Comparison of ENCODE assay signal across 10 cellular contexts in the genomic region with DNA sequence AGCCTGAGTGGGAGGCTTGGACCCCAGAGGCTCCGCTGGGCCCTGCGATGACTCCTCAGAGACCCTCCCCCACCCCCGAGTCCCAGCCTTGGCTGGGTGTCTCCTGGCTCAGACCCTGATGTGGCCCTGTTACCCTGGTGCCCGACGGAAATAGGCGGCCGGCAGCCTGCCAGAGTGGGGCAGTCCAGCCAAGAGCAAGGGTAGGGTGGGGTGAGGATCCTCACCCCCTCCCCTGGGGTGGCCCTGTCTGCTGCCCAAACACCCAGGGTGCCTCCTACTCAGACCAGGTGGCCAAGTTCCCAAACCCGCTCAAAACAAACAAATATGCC. TPM values are rescaled to one million over a fixed set of nuclear protein-coding genes. Genes with fewer than 3 reads are reported as not detected.
A peak's percentile ranks its signal among the peaks of the same experiment; 100 is the strongest.
DNase-seq lines count a peak whose midpoint lies in the region; FAIRE-seq and TF ChIP-seq lines count a peak whose summit lies in the region.
"Had no signal": no experiment of that assay in that cellular context is flagged by ENCODE, and none has a peak within 500 bp of the region (broad histone marks: within the 10 kb centered on the region; RNA-seq: fewer than 3 reads in every experiment).

No MANE protein-coding gene starts in this region.

- H3K9me3 Mint-ChIP-seq in HFFc6 (no peaks in the 10 kb centered on the region), astrocyte (ENCODE audit: unreplicated experiment) (no peaks in the 10 kb centered on the region), immature natural killer cell (no peaks in the 10 kb centered on the region)
- H3K9me3 Mint-ChIP-seq: activated T-helper 2 cell treated with anti-CD3 and anti-CD28 coated beads, Interferon-gamma antibody, Interleukin-2, Interleukin-4, amounts not matched to agents 10 μg/mL and 5 μg/mL and 100 μg/mL, durations not matched to agents 14 hours and 24 hours and 36 hours had no signal

- H3K27ac Mint-ChIP-seq in HFFc6 (peak overlapping the region; percentile 66), astrocyte (ENCODE audit: unreplicated experiment) (no peak overlapping the region), immature natural killer cell (no peak overlapping the region)
- H3K27ac Mint-ChIP-seq: activated T-helper 2 cell treated with anti-CD3 and anti-CD28 coated beads, Interferon-gamma antibody, Interleukin-2, Interleukin-4, amounts not matched to agents 10 μg/mL and 5 μg/mL and 100 μg/mL, durations not matched to agents 14 hours and 24 hours and 36 hours had no signal

- peak overlapping the region; percentile 91 for H3K4me2 ChIP-seq in astrocyte (ENCODE audit: low read length)

- H3K4me1 ChIP-seq in astrocyte (ENCODE audit: insufficient read depth, low read length): peaks cover 51% of the 10 kb centered on the region
- H3K4me1 ChIP-seq in kidney (ENCODE audit: control insufficient read depth in 1 of 2, insufficient read depth in 1 of 2, low read depth in 1 of 2, low read length in 2 of 2): peaks cover 0 to 32% of the 10 kb centered on the region in 2 donors

- H3K79me2 ChIP-seq in astrocyte (ENCODE audit: insufficient read depth, low read length): peaks cover 68% of the 10 kb centered on the region

- H3K9me3 ChIP-seq in astrocyte (ENCODE audit: insufficient read depth, low read depth, low read length) (no peaks in the 10 kb centered on the region), kidney (ENCODE audit: control insufficient read depth in 1 of 2, low read length in 2 of 2) (no peaks in the 10 kb centered on the region)

- H2AFZ ChIP-seq in astrocyte (ENCODE audit: low read depth, low read length): peak overlapping the region; percentile 74

- H3K4me3 Mint-ChIP-seq in HFFc6 (peak overlapping the region; percentile 45; the same call in 1 of the 2 replicates), astrocyte (ENCODE audit: unreplicated experiment) (no peak overlapping the region), immature natural killer cell (no peak overlapping the region)

- H3K4me3 ChIP-seq in astrocyte (ENCODE audit: insufficient read depth, low read depth, low read length): peak overlapping the region; percentile 37
- H3K4me3 ChIP-seq in kidney (ENCODE audit: low read length in 2 of 2): no peak overlapping the region
- peak overlapping the region in 1 of 7 experiments; percentile 24 for H3K4me3 ChIP-seq in skin epidermis

- peak overlapping the region; percentile 65 for H3K9ac ChIP-seq in astrocyte (ENCODE audit: low read length)
- peak overlapping the region in 1 of 2 donors; percentile 46 for H3K9ac ChIP-seq in kidney (ENCODE audit: low read length in 2 of 2)

- intact Hi-C loops in kidney (cut with DNase I): no loop called here

- peaks cover 4% of the 10 kb centered on the region for H3K27me3 Mint-ChIP-seq in HFFc6 (ENCODE audit: insufficient read depth)
- no peaks in the 10 kb centered on the region for H3K27me3 Mint-ChIP-seq in astrocyte (ENCODE audit: low read depth, unreplicated experiment)
- peaks cover 0 to 11% (median 0%) of the 10 kb centered on the region in 3 donors for H3K27me3 Mint-ChIP-seq in immature natural killer cell (ENCODE audit: low read depth in 3 of 3)

- no peaks in the 10 kb centered on the region for H3K27me3 ChIP-seq in astrocyte (ENCODE audit: insufficient read depth, low read length)

- TF ChIP-seq POLR2A in GM12892 (IDR thresholded peaks at IDR 0.05; ENCODE audit: low read depth, low read length): no peak

- H3K36me3 ChIP-seq in astrocyte (ENCODE audit: insufficient read depth, low read length): no peaks in the 10 kb centered on the region
- no peaks in the 10 kb centered on the region for H3K36me3 ChIP-seq in kidney (ENCODE audit: control insufficient read depth in 1 of 2, insufficient read depth in 2 of 2, low read length in 2 of 2)

- peaks cover 43% of the 10 kb centered on the region for H3K4me1 Mint-ChIP-seq in HFFc6 (ENCODE audit: low read depth)
- peaks cover 42% of the 10 kb centered on the region for H3K4me1 Mint-ChIP-seq in astrocyte (ENCODE audit: low read depth, unreplicated experiment)
- H3K4me1 Mint-ChIP-seq in immature natural killer cell: peaks cover 29 to 42% of the 10 kb centered on the region in 2 donors

- no peak for FAIRE-seq in astrocyte (lab: Jason Lieb, UNC)
- FAIRE-seq in kidney (lab: Jason Lieb, UNC): no peak
- FAIRE-seq in GM12892 (lab: Jason Lieb, UNC): no peak

- H3K27ac ChIP-seq in astrocyte (ENCODE audit: low read depth, low read length) (no peak overlapping the region), kidney (ENCODE audit: low read depth in 2 of 2, low read length in 2 of 2) (no peak overlapping the region), skin epidermis (peak overlapping the region in 17 of 21 experiments; percentile 6 to 71 (median 45))

- H3K36me3 Mint-ChIP-seq in HFFc6 (ENCODE audit: low read depth): peaks cover 2% of the 10 kb centered on the region
- no peaks in the 10 kb centered on the region for H3K36me3 Mint-ChIP-seq in astrocyte (ENCODE audit: low read depth, unreplicated experiment)
- H3K36me3 Mint-ChIP-seq in immature natural killer cell: no peaks in the 10 kb centered on the region

- TF ChIP-seq CTCF in HFFc6 (IDR thresholded peaks at IDR 0.05): no peak
- TF ChIP-seq CTCF in astrocyte (IDR thresholded peaks at IDR 0.05; ENCODE audit: insufficient read depth, low read depth, low read length): no peak
- TF ChIP-seq CTCF in kidney (IDR thresholded peaks at IDR 0.05; ENCODE audit: borderline replicate concordance, extremely low read depth, insufficient read depth): no peak

- H4K20me1 ChIP-seq in astrocyte (ENCODE audit: insufficient read depth, low read length): peaks cover 20% of the 10 kb centered on the region

- DNase-seq in HFFc6 (no peak), astrocyte (ENCODE audit: low read depth) (no peak), kidney (peak; percentile 68), immature natural killer cell (no peak), KG1 (lab: John Stamatoyannopoulos, UW) (no peak), GM12892 (ENCODE audit: insufficient read length) (no peak), NCI-H1694 treated with DMSO at 0.1 percent for 48 hours (lab: John Stamatoyannopoulos, UW) (no peak)
- DNase-seq: DMS53 had no signal

RNA-seq across cellular contexts. Expression of a gene that starts 15.3 kb away (rescaled TPM):
- total RNA-seq in HFFc6 (2021; fragmentation: NEBNext Ultra II Directional; extraction: Animal tissue kit (Norgen Biotek cat#: 25700)): 10 to 100 TPM; 29.6 to 46.1 (median 35.1) TPM
- total RNA-seq in astrocyte (37.1 and 39.1 TPM in 2 replicates), kidney (42.5 TPM)
- polyA plus RNA-seq in kidney (ENCODE audit: insufficient read depth, low read depth, low replicate concordance) (14.7 TPM), immature natural killer cell (1 to 10 TPM; 1.4 to 4.9 (median 1.6) TPM)
- polyA plus RNA-seq in GM12892 (2012; ENCODE audit: missing spikeins): 9.3 TPM

Comparison
In these comparisons a context has a peak if more than half of its experiments do, and no peak if none do; other contexts are left out.
1. H3K27ac ChIP-seq: peak in skin epidermis (17 of 21); none in astrocyte (single experiment) and kidney (0 of 2).